14 cellular contexts compared by ENCODE assay signal in genomic region chr6:97294451-97294850, GRCh38.
A peak's percentile ranks its signal among the peaks of the same experiment; 100 is the strongest.
DNase-seq lines count a peak whose midpoint lies in the region; ATAC-seq lines count a peak whose summit lies in the region.
"Had no signal": no experiment of that assay in that cellular context is flagged by ENCODE, and none has a peak within 500 bp of the region (broad histone marks: within the 10 kb centered on the region; RNA-seq: fewer than 3 reads in every experiment).

No MANE protein-coding gene starts in this region.

- H3K36me3 ChIP-seq in iPS-20b (ENCODE audit: insufficient read depth, low read depth, low read length): no peaks in the 10 kb centered on the region
- H3K36me3 ChIP-seq: lower lobe of right lung had no signal

- no peaks in the 10 kb centered on the region for H3K27me3 ChIP-seq in iPS-20b (ENCODE audit: insufficient read depth, low read length)

- peaks cover 4% of the 10 kb centered on the region; the same call in 1 of the 2 replicates for H3K9me3 ChIP-seq in iPS-20b (ENCODE audit: insufficient read depth, low read depth, low read length)
- H3K9me3 ChIP-seq: lower lobe of right lung had no signal

- 0 out of 2 replicates have a peak overlapping the region, but pooled peaks have one; percentile 23 for H3K4me3 ChIP-seq in iPS-20b (ENCODE audit: low read length)
- H3K4me3 ChIP-seq: lower lobe of right lung had no signal

- H3K4me1 ChIP-seq in iPS-20b (ENCODE audit: insufficient read depth, low read length): peaks cover 9% of the 10 kb centered on the region; the same call in 1 of the 2 replicates
- H3K4me1 ChIP-seq: lower lobe of right lung had no signal

- no peak overlapping the region for H3K9ac ChIP-seq in iPS-20b (ENCODE audit: low read depth, low read length)

- DNase-seq in EH (ENCODE audit: low read depth): peak; percentile 64
- peak; percentile 9 for DNase-seq in amniotic epithelial cell (ENCODE audit: low read depth)
- no peak for DNase-seq in stimulated activated CD4-positive, alpha-beta T cell treated with anti-CD3 and anti-CD28 coated beads, Interleukin-4, amount 100 ng/mL, for 1 hour
- DNase-seq in putamen (ENCODE audit: low spot score): no peak
- DNase-seq in NCI-H2107 treated with DMSO at 0.1 percent for 48 hours (lab: John Stamatoyannopoulos, UW; ENCODE audit: unreplicated experiment): no peak
- DNase-seq: activated CD4-positive, alpha-beta T cell treated with anti-CD3 and anti-CD28 coated beads, Interleukin-2, amount 50 U/mL, for 1 hour; cortex of kidney; lower lobe of right lung; NCI-H1694; occipital lobe; stimulated activated naive CD4-positive, alpha-beta T cell had no signal

- H3K27ac ChIP-seq in iPS-20b (ENCODE audit: low read length): no peak overlapping the region
- H3K27ac ChIP-seq: lower lobe of right lung had no signal

- ATAC-seq in GM21786 (IDR thresholded peaks at IDR 0.05; ENCODE audit: unreplicated experiment) (peak; percentile 66), HG03196 (IDR thresholded peaks at IDR 0.05; ENCODE audit: unreplicated experiment) (no peak)
- ATAC-seq: lower lobe of right lung had no signal

Comparison
In these comparisons a context has a peak if more than half of its experiments do, and no peak if none do; other contexts are left out.
1. DNase-seq: peak in EH (single experiment) and amniotic epithelial cell (single experiment); none in stimulated activated CD4-positive, alpha-beta T cell treated with anti-CD3 and anti-CD28 coated beads, Interleukin-4, amount 100 ng/mL, for 1 hour (single experiment), putamen (single experiment) and NCI-H2107 treated with DMSO at 0.1 percent for 48 hours (single experiment).